8 cellular contexts compared by ENCODE assay signal in genomic region chr7:150973571-150974451, GRCh38. TPM values are rescaled to one million over a fixed set of nuclear protein-coding genes. Genes with fewer than 3 reads are reported as not detected.
DNase-seq lines count a peak whose midpoint lies in the region; TF ChIP-seq lines count a peak whose summit lies in the region.

No MANE protein-coding gene starts in this region.

- H3K4me1 ChIP-seq in MM.1S (ENCODE audit: low read length) = peaks cover 33% of the 10 kb centered on the region

- peak overlapping the region; percentile 72 for H3K4me3 ChIP-seq in MM.1S (ENCODE audit: low read length)

- H3K27ac Mint-ChIP-seq in immature natural killer cell = peak overlapping the region in 5 of 6 donors; percentile 26 to 64 (median 57)

- H3F3A ChIP-seq in MM.1S (ENCODE audit: insufficient read depth, low read length) = peaks cover 21% of the 10 kb centered on the region

- peak overlapping the region; percentile 49; the same call in 1 of the 2 replicates for H3K9ac ChIP-seq in MM.1S (ENCODE audit: low read length)

- no peaks in the 10 kb centered on the region for H3K27me3 ChIP-seq in MM.1S (replicated peaks; ENCODE audit: insufficient read depth, low read length)

- peaks cover 11% of the 10 kb centered on the region; the same call in 1 of the 2 replicates for H3K79me2 ChIP-seq in MM.1S (ENCODE audit: low read length)

- H2AFZ ChIP-seq in MM.1S (ENCODE audit: low read length) = peak overlapping the region; percentile 68

- peaks cover 27 to 33% of the 10 kb centered on the region in 2 donors for H3K4me1 Mint-ChIP-seq in immature natural killer cell

- H3K9me2 ChIP-seq in MM.1S (replicated peaks; ENCODE audit: insufficient read depth, low read length) = no peaks in the 10 kb centered on the region

- H3K4me3 Mint-ChIP-seq in immature natural killer cell = peak overlapping the region; percentile 73 to 87 (median 84)

- no peaks in the 10 kb centered on the region for H3K9me3 ChIP-seq in MM.1S (replicated peaks; ENCODE audit: insufficient read depth, low read length)

- H3K27ac ChIP-seq in C4-2B (peak overlapping the region; percentile 71), MM.1S (ENCODE audit: low read length) (peak overlapping the region; percentile 85), VCaP (peak overlapping the region; percentile 100)

- peak overlapping the region; percentile 100 for H3K4me2 ChIP-seq in MM.1S (ENCODE audit: low read depth, low read length)

- H3K36me3 Mint-ChIP-seq in immature natural killer cell = peaks cover 0 to 2% (median 2%) of the 10 kb centered on the region in 3 donors

- no peak for TF ChIP-seq CTCF in C4-2B (conservative IDR thresholded peaks at IDR 0.05)
- no peak for TF ChIP-seq CTCF in MM.1S (IDR thresholded peaks at IDR 0.05; ENCODE audit: low read length)
- TF ChIP-seq CTCF in VCaP (conservative IDR thresholded peaks at IDR 0.05) = no peak

- peak; percentile 83 for DNase-seq in MM.1S
- DNase-seq in immature natural killer cell = no peak
- DNase-seq in stimulated activated CD8-positive, alpha-beta memory T cell treated with anti-CD3 and anti-CD28 coated beads, Interleukin-4, amount 100 ng/mL, for 48 hours = no peak
- no peak for DNase-seq in stimulated activated CD4-positive, alpha-beta T cell treated with anti-CD3 and anti-CD28 coated beads, Interleukin-2, amount 100 ng/mL, for 48 hours
- no peak for DNase-seq in RKO (ENCODE audit: low spot score)
- no peak for DNase-seq in hypothalamus (lab: John Stamatoyannopoulos, UW)

- H3K9me3 Mint-ChIP-seq in immature natural killer cell = peaks cover 0 to 4% (median 0%) of the 10 kb centered on the region in 6 donors

- no peaks in the 10 kb centered on the region for H3K36me3 ChIP-seq in MM.1S (replicated peaks; ENCODE audit: insufficient read depth, low read length)

- H4K20me1 ChIP-seq in MM.1S (ENCODE audit: insufficient read depth, low read length) = no peaks in the 10 kb centered on the region

- peaks cover 13 to 29% (median 20%) of the 10 kb centered on the region in 3 donors for H3K27me3 Mint-ChIP-seq in immature natural killer cell (ENCODE audit: low read depth in 3 of 3)

RNA-seq across cellular contexts. Expression of gene KCNH2, which starts 4.3 kb away (rescaled TPM):
- polyA plus RNA-seq in immature natural killer cell = not detected

RNA-seq across cellular contexts. Expression of gene NOS3, which starts 17.0 kb away (rescaled TPM):
- polyA plus RNA-seq in immature natural killer cell = 1 to 10 TPM in 2 of 3 donors, under 1 TPM in 1; 0.21 to 4.9 (median 2.4) TPM

RNA-seq across cellular contexts. Expression of gene ATG9B, which starts 50.5 kb away (rescaled TPM):
- polyA plus RNA-seq in immature natural killer cell = 1 to 10 TPM in 2 of 3 donors, not detected in 1; 1.9 to 5.7 TPM

RNA-seq across cellular contexts. Expression of gene ABCB8, which starts 54.4 kb away (rescaled TPM):
- polyA plus RNA-seq in immature natural killer cell = 10 to 100 TPM; 17.6 to 26.5 (median 23.3) TPM
